Comparison of ENCODE assay signal across 12 cellular contexts in genomic region chr14:69620211-69620611, GRCh38. TPM values are rescaled to one million over a fixed set of nuclear protein-coding genes. Genes with fewer than 3 reads are reported as not detected.
DNase-seq lines count a peak whose midpoint lies in the region; ATAC-seq lines count a peak whose summit lies in the region.
"Had no signal": no experiment of that assay in that cellular context is flagged by ENCODE, and none has a peak within 500 bp of the region (broad histone marks: within the 10 kb centered on the region; RNA-seq: fewer than 3 reads in every experiment).

No MANE protein-coding gene starts in this region.

- peaks cover 69 to 100% (median 89%) of the 10 kb centered on the region in 10 experiments for H3K4me1 ChIP-seq in BLaER1 treated with 17β-estradiol and CSF1 and Interleukin-3, amounts not matched to agents 10 nM and 100 nM

- no peak overlapping the region; a peak in 1 of 22 replicates for H3K9ac ChIP-seq in BLaER1 treated with 17β-estradiol and CSF1 and Interleukin-3, amounts not matched to agents 10 nM and 100 nM

- DNase-seq in activated T-helper 1 cell treated with anti-CD3 and anti-CD28 coated beads, Interleukin-12 subunit alpha, Interleukin-12 subunit beta, Interleukin-2, Interleukin-4 antibody, amounts not matched to agents 30 ng/mL and 10 ng/mL and 1 ng/mL, durations not matched to agents 14 hours and 24 hours and 36 hours (ENCODE audit: low spot score): no peak
- peak; percentile 70 for DNase-seq in kidney tubule cell (ENCODE audit: low spot score)
- no peak for DNase-seq in SHP77 (lab: John Stamatoyannopoulos, UW)
- DNase-seq: NCI-H187 treated with DMSO at 0.1 percent for 48 hours; stimulated activated CD4-positive, alpha-beta T cell treated with anti-CD3 and anti-CD28 coated beads, Interleukin-2, amount 100 ng/mL, for 48 hours; upper lobe of left lung had no signal

- peaks cover 61 to 86% (median 80%) of the 10 kb centered on the region in 3 donors for H3K4me1 Mint-ChIP-seq in IgD-negative memory B cell
- H3K4me1 Mint-ChIP-seq in activated T-helper 1 cell treated with anti-CD3 and anti-CD28 coated beads, Interleukin-12 subunit alpha, Interleukin-12 subunit beta, Interleukin-2, Interleukin-4 antibody, amounts not matched to agents 30 ng/mL and 10 ng/mL and 1 ng/mL, durations not matched to agents 14 hours and 24 hours and 36 hours (ENCODE audit: low read depth): peaks cover 98% of the 10 kb centered on the region

- H3K4me2 ChIP-seq in BLaER1 treated with 17β-estradiol and CSF1 and Interleukin-3, amounts not matched to agents 10 nM and 100 nM: peak overlapping the region; percentile 1 to 99 (median 47); a peak in 18 of 22 replicates

- peak overlapping the region; percentile 51 to 90 (median 84) for H3K27ac Mint-ChIP-seq in IgD-negative memory B cell
- peak overlapping the region; percentile 87 for H3K27ac Mint-ChIP-seq in activated T-helper 1 cell treated with anti-CD3 and anti-CD28 coated beads, Interleukin-12 subunit alpha, Interleukin-12 subunit beta, Interleukin-2, Interleukin-4 antibody, amounts not matched to agents 30 ng/mL and 10 ng/mL and 1 ng/mL, durations not matched to agents 14 hours and 24 hours and 36 hours

- no peaks in the 10 kb centered on the region for H3K27me3 ChIP-seq in BLaER1 treated with 17β-estradiol and CSF1 and Interleukin-3, amounts not matched to agents 10 nM and 100 nM
- H3K27me3 ChIP-seq: upper lobe of left lung had no signal

- peak overlapping the region in 3 of 4 donors; percentile 33 to 85 (median 77) for H3K4me3 Mint-ChIP-seq in IgD-negative memory B cell
- peak overlapping the region; percentile 63 for H3K4me3 Mint-ChIP-seq in activated T-helper 1 cell treated with anti-CD3 and anti-CD28 coated beads, Interleukin-12 subunit alpha, Interleukin-12 subunit beta, Interleukin-2, Interleukin-4 antibody, amounts not matched to agents 30 ng/mL and 10 ng/mL and 1 ng/mL, durations not matched to agents 14 hours and 24 hours and 36 hours

- H3K27ac ChIP-seq in BLaER1 treated with 17β-estradiol and CSF1 and Interleukin-3, amounts not matched to agents 10 nM and 100 nM: peak overlapping the region in 1 of 11 experiments; percentile 6; a peak in 1 of 22 replicates

- H3K27me3 Mint-ChIP-seq in IgD-negative memory B cell: no peaks in the 10 kb centered on the region
- H3K27me3 Mint-ChIP-seq in activated T-helper 1 cell treated with anti-CD3 and anti-CD28 coated beads, Interleukin-12 subunit alpha, Interleukin-12 subunit beta, Interleukin-2, Interleukin-4 antibody, amounts not matched to agents 30 ng/mL and 10 ng/mL and 1 ng/mL, durations not matched to agents 14 hours and 24 hours and 36 hours (ENCODE audit: insufficient read depth): no peaks in the 10 kb centered on the region

- no peaks in the 10 kb centered on the region for H3K9me3 Mint-ChIP-seq in IgD-negative memory B cell
- H3K9me3 Mint-ChIP-seq in activated T-helper 1 cell treated with anti-CD3 and anti-CD28 coated beads, Interleukin-12 subunit alpha, Interleukin-12 subunit beta, Interleukin-2, Interleukin-4 antibody, amounts not matched to agents 30 ng/mL and 10 ng/mL and 1 ng/mL, durations not matched to agents 14 hours and 24 hours and 36 hours: no peaks in the 10 kb centered on the region

- intact Hi-C loops in activated T-helper 1 cell treated with anti-CD3 and anti-CD28 coated beads, Interleukin-12 subunit alpha, Interleukin-12 subunit beta, Interleukin-2, Interleukin-4 antibody, amounts not matched to agents 30 ng/mL and 10 ng/mL and 1 ng/mL, durations not matched to agents 14 hours and 24 hours and 36 hours (cut with micrococcal nuclease): loop anchor here (2.0 kb wide), 1 partner anchor 1037 kb away; no protein-coding TSS in a partner anchor

- H3K36me3 ChIP-seq in BLaER1 treated with 17β-estradiol and CSF1 and Interleukin-3, amounts not matched to agents 10 nM and 100 nM: peaks cover 0 to 39% (median 5%) of the 10 kb centered on the region in 11 experiments; a peak in 9 of 22 replicates
- H3K36me3 ChIP-seq: upper lobe of left lung had no signal

- peaks cover 48 to 100% (median 94%) of the 10 kb centered on the region in 11 experiments; a peak in 21 of 22 replicates for H4K20me1 ChIP-seq in BLaER1 treated with 17β-estradiol and CSF1 and Interleukin-3, amounts not matched to agents 10 nM and 100 nM

- no peaks in the 10 kb centered on the region for H3K9me3 ChIP-seq in BLaER1 treated with 17β-estradiol and CSF1 and Interleukin-3, amounts not matched to agents 10 nM and 100 nM (replicated peaks in 1 of 11)
- H3K9me3 ChIP-seq: upper lobe of left lung had no signal

- H3K36me3 Mint-ChIP-seq in IgD-negative memory B cell: peaks cover 5% of the 10 kb centered on the region
- H3K36me3 Mint-ChIP-seq in activated T-helper 1 cell treated with anti-CD3 and anti-CD28 coated beads, Interleukin-12 subunit alpha, Interleukin-12 subunit beta, Interleukin-2, Interleukin-4 antibody, amounts not matched to agents 30 ng/mL and 10 ng/mL and 1 ng/mL, durations not matched to agents 14 hours and 24 hours and 36 hours (ENCODE audit: low read depth): peaks cover 43% of the 10 kb centered on the region

- H3K4me3 ChIP-seq in BLaER1 treated with 17β-estradiol and CSF1 and Interleukin-3, amounts not matched to agents 10 nM and 100 nM: no peak overlapping the region
- H3K4me3 ChIP-seq: upper lobe of left lung had no signal

- ATAC-seq in GM21515 (IDR thresholded peaks at IDR 0.05; ENCODE audit: unreplicated experiment): no peak
- ATAC-seq in HG02870 (IDR thresholded peaks at IDR 0.05; ENCODE audit: unreplicated experiment): no peak
- ATAC-seq in HG03432 (IDR thresholded peaks at IDR 0.05; ENCODE audit: unreplicated experiment): no peak

RNA-seq across cellular contexts. Expression of gene SUSD6, which starts 8.8 kb away (rescaled TPM):
- 14.3 TPM for polyA plus RNA-seq in IgD-negative memory B cell
- 91.3 and 94.3 TPM in 2 replicates for total RNA-seq in activated T-helper 1 cell treated with anti-CD3 and anti-CD28 coated beads, Interleukin-12 subunit alpha, Interleukin-12 subunit beta, Interleukin-2, Interleukin-4 antibody, amounts not matched to agents 30 ng/mL and 10 ng/mL and 1 ng/mL, durations not matched to agents 14 hours and 24 hours and 36 hours

RNA-seq across cellular contexts. Expression of gene CCDC177, which starts 45.5 kb away (rescaled TPM):
- polyA plus RNA-seq in IgD-negative memory B cell: not detected
- 0.08 TPM in 1 of 2 replicates, not detected in the other for total RNA-seq in activated T-helper 1 cell treated with anti-CD3 and anti-CD28 coated beads, Interleukin-12 subunit alpha, Interleukin-12 subunit beta, Interleukin-2, Interleukin-4 antibody, amounts not matched to agents 30 ng/mL and 10 ng/mL and 1 ng/mL, durations not matched to agents 14 hours and 24 hours and 36 hours
- total RNA-seq: H4, upper lobe of left lung had no signal
